In the genomic region with DNA sequence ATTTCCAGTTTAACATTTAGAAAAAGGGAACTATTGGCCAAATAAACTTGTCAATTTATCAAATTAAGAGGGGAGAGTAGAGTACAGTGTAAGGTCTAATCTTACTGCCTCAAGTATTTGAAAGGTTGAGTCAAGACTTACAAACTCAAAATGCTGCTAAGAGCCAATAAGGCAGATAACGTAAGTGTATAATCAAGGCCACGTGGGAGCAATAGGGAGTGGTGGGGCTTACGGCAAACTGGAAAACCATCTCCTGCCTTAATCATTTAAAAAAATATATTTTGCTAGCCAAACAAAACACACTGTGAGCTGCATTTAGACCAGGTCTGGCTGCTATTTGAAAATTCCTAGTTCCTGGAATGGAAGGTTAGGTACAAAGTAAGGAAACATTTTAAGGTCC, we compare ENCODE assay signal across 9 cellular contexts.
"Had no signal": no experiment of that assay in that cellular context is flagged by ENCODE, and none has a peak within 500 bp of the region (broad histone marks: within the 10 kb centered on the region; RNA-seq: fewer than 3 reads in every experiment).

No MANE protein-coding gene starts in this region.

- H3K9me3 Mint-ChIP-seq: HFFc6 had no signal

- H3K4me3 Mint-ChIP-seq: HFFc6, IgD-negative memory B cell had no signal

- DNase-seq: GM23248, GOT3, H7, HFFc6 had no signal

- H3K9me3 ChIP-seq: HAP-1 had no signal

- H3K27me3 Mint-ChIP-seq: IgD-negative memory B cell had no signal

- H3K36me3 Mint-ChIP-seq: IgD-negative memory B cell had no signal

- ATAC-seq: HCT116, HepG2 had no signal

- H3K4me1 Mint-ChIP-seq: IgD-negative memory B cell had no signal

- H3K4me3 ChIP-seq: GM23248, HAP-1 had no signal

- H3K36me3 ChIP-seq: HAP-1 had no signal

- H3K27ac ChIP-seq: GM23248, HL-60 had no signal
